ENCODE assay signal across 9 cellular contexts in genomic region chr2:72605836-72606442, GRCh38.
A peak's percentile ranks its signal among the peaks of the same experiment; 100 is the strongest.
DNase-seq lines count a peak whose midpoint lies in the region; ATAC-seq, FAIRE-seq and TF ChIP-seq lines count a peak whose summit lies in the region.
"Had no signal": no experiment of that assay in that cellular context is flagged by ENCODE, and none has a peak within 500 bp of the region (broad histone marks: within the 10 kb centered on the region; RNA-seq: fewer than 3 reads in every experiment).

No MANE protein-coding gene starts in this region.

- H3K4me3 ChIP-seq in GM06990 (replicated peaks; ENCODE audit: low read depth, low read length) (no peak overlapping the region), mammary epithelial cell (replicated peaks in 1 of 3; ENCODE audit: insufficient read depth in 1 of 3, low read depth in 2 of 3, low read length in 3 of 3) (no peak overlapping the region), pancreas (no peak overlapping the region)
- H3K4me3 ChIP-seq: SJCRH30 had no signal

- H2AFZ ChIP-seq in mammary epithelial cell (ENCODE audit: low read depth, low read length): no peak overlapping the region

- FAIRE-seq in pancreas (lab: Jason Lieb, UNC): peak; percentile 89

- H3K4me1 ChIP-seq in mammary epithelial cell (ENCODE audit: insufficient read depth, low read length) (no peaks in the 10 kb centered on the region), pancreas (no peaks in the 10 kb centered on the region)
- H3K4me1 ChIP-seq: SJCRH30 had no signal

- intact Hi-C loops in mammary epithelial cell (cut with micrococcal nuclease): loop anchor here (10.0 kb wide), 1 partner anchor 259 kb away; no protein-coding TSS in a partner anchor
- intact Hi-C loops in pancreas (cut with DNase I): no loop called here

- dilution Hi-C loops in mammary epithelial cell (cut with HindIII; ENCODE audit: low sequenced_read_pairs): no loop called here

- DNase-seq in GM06990 (ENCODE audit: extremely low read depth, insufficient read length): no peak
- peak; percentile 29 to 45 for DNase-seq in Kasumi-1 (lab: John Stamatoyannopoulos, UW)
- no peak for DNase-seq in mammary epithelial cell
- no peak for DNase-seq in pancreas
- DNase-seq in epidermal melanocyte (ENCODE audit: insufficient read length, low spot score): no peak
- DNase-seq in HuH-7 (ENCODE audit: low spot score): no peak

- H3K9me3 ChIP-seq in mammary epithelial cell (replicated peaks; ENCODE audit: insufficient read depth, low read length) (no peaks in the 10 kb centered on the region), pancreas (no peaks in the 10 kb centered on the region)
- H3K9me3 ChIP-seq: SJCRH30 had no signal

- H3K27ac ChIP-seq in mammary epithelial cell (ENCODE audit: insufficient read depth, low read depth, low read length) (no peak overlapping the region), pancreas (no peak overlapping the region)
- H3K27ac ChIP-seq: SJCRH30 had no signal

- no peak overlapping the region for H3K9ac ChIP-seq in mammary epithelial cell (ENCODE audit: insufficient read depth, low read length)

- no peaks in the 10 kb centered on the region for H4K20me1 ChIP-seq in mammary epithelial cell (ENCODE audit: insufficient read depth, low read length)

- TF ChIP-seq CTCF in GM06990 (IDR thresholded peaks at IDR 0.05; ENCODE audit: insufficient read depth, low read length, poor library complexity, severe bottlenecking) (peak; percentile 66), mammary epithelial cell (conservative IDR thresholded peaks at IDR 0.05 in 1 of 2, IDR thresholded peaks at IDR 0.05 in 1 of 2; ENCODE audit: extremely low read depth in 1 of 2, insufficient read depth in 1 of 2, low read depth in 1 of 2, low read length in 2 of 2) (peak; percentile 65 to 86), pancreas (IDR thresholded peaks at IDR 0.05) (peak; percentile 32 to 56 (median 48))

- ATAC-seq in pancreas (peak in 2 of 4 donors; percentile 34 to 36), GM18861 (IDR thresholded peaks at IDR 0.05; ENCODE audit: unreplicated experiment) (no peak), HG02885 (IDR thresholded peaks at IDR 0.05; ENCODE audit: poor library complexity, unreplicated experiment) (no peak)

- no peaks in the 10 kb centered on the region for H3K36me3 ChIP-seq in GM06990 (ENCODE audit: control insufficient read depth, insufficient read depth, low read length)
- no peaks in the 10 kb centered on the region for H3K36me3 ChIP-seq in mammary epithelial cell (ENCODE audit: insufficient read depth, low read length)
- H3K36me3 ChIP-seq in pancreas: no peaks in the 10 kb centered on the region
- H3K36me3 ChIP-seq: SJCRH30 had no signal

- WGBS in mammary epithelial cell (ENCODE audit: low coverage, missing lambda C conversion rate): 77% methylated on average over 3 of the region's 3 CpGs
- 51 to 67% methylated on average over 3 of the region's 3 CpGs for WGBS in pancreas, 2 donors

- no TSS peak for BruUV-seq in mammary epithelial cell (replicated peaks; lab: Mats Ljungman, UMichigan)

- in situ Hi-C loops in mammary epithelial cell (cut with MboI; ENCODE audit: low sequenced_read_pairs in 2 of 2): no loop called here

- H3K27me3 ChIP-seq in GM06990 (replicated peaks; ENCODE audit: control insufficient read depth, insufficient read depth, low read length): no peaks in the 10 kb centered on the region
- H3K27me3 ChIP-seq in mammary epithelial cell (ENCODE audit: insufficient read depth, low read length): no peaks in the 10 kb centered on the region
- H3K27me3 ChIP-seq in pancreas: no peaks in the 10 kb centered on the region
- H3K27me3 ChIP-seq: SJCRH30 had no signal

- H3K79me2 ChIP-seq in mammary epithelial cell (ENCODE audit: insufficient read depth, low read length): peaks cover 2% of the 10 kb centered on the region

- no peak overlapping the region for H3K4me2 ChIP-seq in mammary epithelial cell (ENCODE audit: insufficient read depth, low read depth, low read length)

- CTCF ChIA-PET in mammary epithelial cell (lab: Charles Lee; ENCODE audit: low non-redundant PET): interaction anchor here (0.5 to 0.6 kb wide), 2 partner anchors 63 to 596 kb away, joined by 3 read pairs; no protein-coding TSS in a partner anchor

Comparison
In these comparisons a context has a peak if more than half of its experiments do, and no peak if none do; other contexts are left out.
1. DNase-seq: peak in Kasumi-1 (2 of 2); none in GM06990 (single experiment), mammary epithelial cell (single experiment), pancreas (0 of 6), epidermal melanocyte (single experiment) and HuH-7 (single experiment).
2. Peak in every context shown above with its lines, with median percentiles within 50 percentile points of each other: CTCF ChIP-seq.